Comparison of ENCODE assay signal across 18 cellular contexts in the genomic region with DNA sequence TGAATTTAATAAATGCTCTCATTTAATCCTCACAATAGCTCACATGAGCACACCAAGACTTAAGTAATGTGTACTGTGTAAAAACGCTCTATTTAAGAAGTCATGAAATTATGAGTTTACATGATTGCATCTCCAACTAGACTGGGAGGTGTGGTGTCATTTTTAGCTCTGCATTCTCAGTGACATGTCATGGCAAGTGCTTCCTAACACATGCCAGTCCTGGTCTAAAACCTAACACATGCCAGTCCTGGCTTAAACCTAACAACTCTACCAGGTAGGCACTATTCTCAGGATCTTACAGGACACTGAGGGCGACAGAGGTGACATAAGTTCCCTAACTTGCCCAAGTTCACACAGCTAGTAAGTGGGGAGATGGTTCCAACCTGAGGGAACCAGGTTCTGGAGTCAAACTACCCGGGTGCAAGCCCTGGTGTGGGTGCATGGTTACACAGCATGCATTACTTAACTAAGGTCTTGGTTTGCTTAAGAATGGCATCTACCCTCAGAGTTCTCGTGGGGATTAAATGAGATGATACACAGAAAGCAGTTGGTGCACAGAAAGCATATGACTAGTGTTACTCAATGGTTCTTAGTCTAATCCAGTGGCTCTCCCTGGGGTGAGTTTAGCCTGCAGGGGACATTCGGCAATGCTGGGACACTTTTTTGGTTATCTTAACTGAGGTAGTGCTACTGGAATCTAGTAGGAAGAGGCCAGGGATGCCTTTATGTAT. TPM values are rescaled to one million over a fixed set of nuclear protein-coding genes. Genes with fewer than 3 reads are reported as not detected.
A peak's percentile ranks its signal among the peaks of the same experiment; 100 is the strongest.
DNase-seq lines count a peak whose midpoint lies in the region; ATAC-seq, FAIRE-seq and TF ChIP-seq lines count a peak whose summit lies in the region.
"Had no signal": no experiment of that assay in that cellular context is flagged by ENCODE, and none has a peak within 500 bp of the region (broad histone marks: within the 10 kb centered on the region; RNA-seq: fewer than 3 reads in every experiment).

No MANE protein-coding gene starts in this region.

- H3K4me3 ChIP-seq in HEK293 (ENCODE audit: low read depth, low read length) = no peak overlapping the region
- H3K4me3 ChIP-seq in H1 (ENCODE audit: extremely low read depth in 1 of 4, insufficient read depth in 2 of 4, low read depth in 3 of 4, low read length in 4 of 4) = no peak overlapping the region
- H3K4me3 ChIP-seq: BLaER1 treated with 17β-estradiol and CSF1 and Interleukin-3, amounts not matched to agents 10 nM and 100 nM; GM23248 had no signal

- H3K36me3 Mint-ChIP-seq in activated T-cell treated with anti-CD3 and anti-CD28 coated beads, Interleukin-2, amount 50 U/mL, for 24 hours (ENCODE audit: low read depth) = peaks cover 80% of the 10 kb centered on the region
- H3K36me3 Mint-ChIP-seq in memory B cell = peaks cover 31% of the 10 kb centered on the region

- no peak overlapping the region for H3K18ac ChIP-seq in H1 (ENCODE audit: extremely low read depth, low read length)

- H3K4ac ChIP-seq in H1 (replicated peaks; ENCODE audit: insufficient read length, low read depth, low read length) = no peak overlapping the region

- H2BK20ac ChIP-seq in H1 (ENCODE audit: low read length) = no peak overlapping the region

- no peak overlapping the region for H2BK15ac ChIP-seq in H1 (ENCODE audit: low read length)

- H3K27me3 Mint-ChIP-seq in activated T-cell treated with anti-CD3 and anti-CD28 coated beads, Interleukin-2, amount 50 U/mL, for 24 hours = no peaks in the 10 kb centered on the region
- no peaks in the 10 kb centered on the region for H3K27me3 Mint-ChIP-seq in memory B cell

- no peak overlapping the region for H4K91ac ChIP-seq in H1 (replicated peaks; ENCODE audit: insufficient read length, low read length)

- FAIRE-seq in H1 (lab: Jason Lieb, UNC) = peak; percentile 28

- H3K36me3 ChIP-seq in HEK293 (ENCODE audit: control insufficient read depth in 2 of 2, insufficient read depth in 1 of 2, low read length in 2 of 2) (peaks cover 9 to 46% of the 10 kb centered on the region in 2 experiments), H1 (ENCODE audit: control insufficient read depth in 2 of 4, insufficient read depth in 4 of 4, low read length in 3 of 4) (peaks cover 0 to 25% (median 4%) of the 10 kb centered on the region in 4 experiments; a peak in 6 of 8 replicates)

- WGBS in H1 (ENCODE audit: extremely low coverage in 1 of 2, insufficient coverage in 1 of 2, insufficient read length in 1 of 2, insufficient replicate concordance in 2 of 2, low coverage in 1 of 2, low lambda C conversion rate in 2 of 2, missing lambda C conversion rate in 1 of 2), 2 experiments = 89% methylated on average over 5 of the region's 5 CpGs; no CpG with 5 or more reads in 1 of the 2 experiments

- no peaks in the 10 kb centered on the region for H3K27me3 ChIP-seq in H1 (replicated peaks in 1 of 4; ENCODE audit: control insufficient read depth in 3 of 4, extremely low read depth in 1 of 4, insufficient read depth in 3 of 4, low read length in 3 of 4)
- H3K27me3 ChIP-seq: BLaER1 treated with 17β-estradiol and CSF1 and Interleukin-3, amounts not matched to agents 10 nM and 100 nM had no signal

- H3K4me2 ChIP-seq in H1 (ENCODE audit: insufficient read depth in 1 of 2, low read depth in 2 of 2, low read length in 2 of 2) = no peak overlapping the region
- H3K4me2 ChIP-seq: BLaER1 treated with 17β-estradiol and CSF1 and Interleukin-3, amounts not matched to agents 10 nM and 100 nM had no signal

- no peak overlapping the region for H3K14ac ChIP-seq in H1 (ENCODE audit: insufficient read length)

- H4K5ac ChIP-seq in H1 (ENCODE audit: insufficient read length, low read depth, low read length) = no peak overlapping the region

- TF ChIP-seq EP300 in H1 (IDR thresholded peaks at IDR 0.05; ENCODE audit: borderline replicate concordance in 1 of 2, low read depth in 2 of 2, low read length in 2 of 2) = no peak

- DNase-seq in activated T-cell treated with anti-CD3 and anti-CD28 coated beads, Interleukin-2, amount 50 U/mL, for 24 hours = no peak
- DNase-seq in activated T-cell treated with anti-CD3 and anti-CD28 coated beads, Interleukin-2, amount 50 U/mL, for 48 hours = no peak
- DNase-seq in H1 (ENCODE audit: low read depth in 1 of 2, low spot score in 2 of 2) (no peak), memory B cell (ENCODE audit: low spot score in 2 of 2) (no peak), GDM1 (lab: John Stamatoyannopoulos, UW) (no peak), GM13977 (ENCODE audit: low spot score) (no peak), posterior vena cava (ENCODE audit: low spot score) (no peak)
- DNase-seq: 8988T, EL, GM23248, NCI-H1048, NCI-H2107, NCI-H345, NCI-H69, PC-3 had no signal

- no peak overlapping the region for H2AK5ac ChIP-seq in H1 (ENCODE audit: low read depth, low read length)

- no peak overlapping the region for H3K56ac ChIP-seq in H1 (replicated peaks; ENCODE audit: insufficient read length, low read depth, low read length)

- no peak overlapping the region for H2BK5ac ChIP-seq in H1 (ENCODE audit: low read depth, low read length)

- TF ChIP-seq POLR2A in H1 (IDR thresholded peaks at IDR 0.05; ENCODE audit: control extremely low read depth in 1 of 2, low read depth in 2 of 2, low read length in 2 of 2) = no peak

- CTCF ChIA-PET in HEK293 (lab: Yijun Ruan, JAX) (interaction anchor here (0.6 kb wide), 1 partner anchor 10 kb away, joined by 3 read pairs; no protein-coding TSS in a partner anchor), H1 (lab: Charles Lee; ENCODE audit: partially characterized antibody) (interaction anchor here (0.6 to 2.5 kb wide), 8 partner anchors 11 to 351 kb away, joined by 3 to 16 read pairs (median 3); no protein-coding TSS in a partner anchor)

- H3K27ac Mint-ChIP-seq in activated T-cell treated with anti-CD3 and anti-CD28 coated beads, Interleukin-2, amount 50 U/mL, for 24 hours = peak overlapping the region; percentile 3
- peak overlapping the region; percentile 14 for H3K27ac Mint-ChIP-seq in memory B cell

- no peaks in the 10 kb centered on the region for H3K23me2 ChIP-seq in H1 (ENCODE audit: low read depth, low read length)

- H4K8ac ChIP-seq in H1 (ENCODE audit: extremely low read depth, insufficient read depth, low read length) = no peak overlapping the region

- no peak for ATAC-seq in memory B cell (ENCODE audit: low read depth)
- ATAC-seq: PC-3 had no signal

- no peak overlapping the region for H3K23ac ChIP-seq in H1 (ENCODE audit: insufficient read length)

- no peak overlapping the region for H3K4me3 Mint-ChIP-seq in activated T-cell treated with anti-CD3 and anti-CD28 coated beads, Interleukin-2, amount 50 U/mL, for 24 hours
- H3K4me3 Mint-ChIP-seq in memory B cell = no peak overlapping the region

- TF ChIP-seq RAD21 in H1 (IDR thresholded peaks at IDR 0.05 in 1 of 2, conservative IDR thresholded peaks at IDR 0.05 in 1 of 2; ENCODE audit: low read depth in 2 of 2, low read length in 2 of 2) = no peak

- H3K4me1 Mint-ChIP-seq in activated T-cell treated with anti-CD3 and anti-CD28 coated beads, Interleukin-2, amount 50 U/mL, for 24 hours (ENCODE audit: low read depth) = peaks cover 17% of the 10 kb centered on the region
- no peaks in the 10 kb centered on the region for H3K4me1 Mint-ChIP-seq in memory B cell

- no peak overlapping the region for H2BK120ac ChIP-seq in H1 (replicated peaks; ENCODE audit: low read depth, low read length)

- H3K4me1 ChIP-seq in HEK293 (ENCODE audit: control insufficient read depth, insufficient read depth, low read length) = no peaks in the 10 kb centered on the region
- peaks cover 0 to 4% (median 2%) of the 10 kb centered on the region in 4 experiments; a peak in 2 of 7 replicates for H3K4me1 ChIP-seq in H1 (replicated peaks in 1 of 4; ENCODE audit: control insufficient read depth in 3 of 4, insufficient read depth in 4 of 4, low read length in 3 of 4)

- H2BK12ac ChIP-seq in H1 (ENCODE audit: low read depth, low read length) = no peak overlapping the region

- H3K27ac ChIP-seq in HEK293 (ENCODE audit: extremely low read depth, low read depth, low read length) (no peak overlapping the region), H1 (ENCODE audit: low read depth, low read length) (no peak overlapping the region)
- H3K27ac ChIP-seq: BLaER1 treated with 17β-estradiol and CSF1 and Interleukin-3, amounts not matched to agents 10 nM and 100 nM; GM23248 had no signal

- POLR2A ChIA-PET in HEK293 (lab: Yijun Ruan, JAX) (no interaction called here), H1 (lab: Charles Lee; ENCODE audit: partially characterized antibody) (interaction anchor here (1.3 kb wide), 1 partner anchor 35 kb away, joined by 3 read pairs; no protein-coding TSS in a partner anchor)

- TF ChIP-seq CTCF in HEK293 (tag by site-specific recombination; IDR thresholded peaks at IDR 0.05) (no peak), H1 (IDR thresholded peaks at IDR 0.05; ENCODE audit: control extremely low read depth in 1 of 3, insufficient read depth in 1 of 3, low read depth in 1 of 3, low read length in 3 of 3) (no peak), GM13977 (IDR thresholded peaks at IDR 0.05; ENCODE audit: extremely low read depth, insufficient read depth, missing control alignments) (no peak)

- in situ Hi-C loops in GM13977 (cut with MboI; ENCODE audit: low pct_unique_long_range_greater_than_20kb, low sequenced_read_pairs, unreplicated experiment) = no loop called here

- no peaks in the 10 kb centered on the region for H3K9me3 Mint-ChIP-seq in activated T-cell treated with anti-CD3 and anti-CD28 coated beads, Interleukin-2, amount 50 U/mL, for 24 hours
- no peaks in the 10 kb centered on the region for H3K9me3 Mint-ChIP-seq in memory B cell

- H3K79me2 ChIP-seq in H1 (ENCODE audit: control insufficient read depth in 1 of 2, insufficient read depth in 2 of 2, low read length in 2 of 2) = no peaks in the 10 kb centered on the region

- peaks cover 3% of the 10 kb centered on the region; the same call in 1 of the 2 replicates for H3K79me1 ChIP-seq in H1 (ENCODE audit: low read depth, low read length)

- no peak overlapping the region for H3K9ac ChIP-seq in H1 (replicated peaks in 1 of 4; ENCODE audit: extremely low read depth in 1 of 4, low read depth in 3 of 4, low read length in 3 of 4)
- H3K9ac ChIP-seq: BLaER1 treated with 17β-estradiol and CSF1 and Interleukin-3, amounts not matched to agents 10 nM and 100 nM; GM23248 had no signal

- intact Hi-C loops in posterior vena cava (cut with DNase I) = no loop called here

- H2AFZ ChIP-seq in H1 (ENCODE audit: low read length) = no peak overlapping the region
- H2AFZ ChIP-seq: GM23248 had no signal

- H3K9me3 ChIP-seq in HEK293 (ENCODE audit: control insufficient read depth, insufficient read depth, low read depth, low read length) (no peaks in the 10 kb centered on the region), H1 (ENCODE audit: insufficient read depth in 2 of 2, low read depth in 1 of 2, low read length in 1 of 2) (no peaks in the 10 kb centered on the region; a peak in 1 of 4 replicates)
- H3K9me3 ChIP-seq: BLaER1 treated with 17β-estradiol and CSF1 and Interleukin-3, amounts not matched to agents 10 nM and 100 nM had no signal

- peaks cover 0 to 2% of the 10 kb centered on the region in 2 experiments for H4K20me1 ChIP-seq in H1 (replicated peaks in 1 of 2; ENCODE audit: control insufficient read depth in 1 of 2, insufficient read depth in 2 of 2, low read length in 2 of 2)
- H4K20me1 ChIP-seq: BLaER1 treated with 17β-estradiol and CSF1 and Interleukin-3, amounts not matched to agents 10 nM and 100 nM had no signal

RNA-seq across cellular contexts. Expression of a gene that starts 14.7 kb away (rescaled TPM):
- not detected in 2 replicates for total RNA-seq in H1 (2021; fragmentation: NEBNext Ultra II Directional; extraction: Animal tissue kit (Norgen Biotek cat#: 25700))
- not detected in 2 replicates for polyA plus RNA-seq in H1 (2011; rRNA removed)
- polyA plus RNA-seq in H1 (2011; cell fraction: cytosol; rRNA removed) = not detected
- polyA plus RNA-seq in H1 (2011; cell fraction: nucleus; rRNA removed) = not detected
- 0.46 to 1.2 TPM (median 0.71 TPM) in 4 replicates for polyA plus RNA-seq in H1 (2012, experiment 1 of 2)
- polyA plus RNA-seq in H1 (2012, experiment 2 of 2) = not detected
- polyA plus RNA-seq in H1 (2013, experiment 1 of 2) = not detected
- polyA plus RNA-seq in H1 (2013, experiment 2 of 2) = not detected
- polyA minus RNA-seq in H1 (2011; rRNA and poly(A)+ RNA removed) = 0.24 TPM in 1 of 2 replicates, not detected in the other
- polyA minus RNA-seq in H1 (2011; cell fraction: cytosol; rRNA and poly(A)+ RNA removed) = not detected
- polyA minus RNA-seq in H1 (2011; cell fraction: nucleus; rRNA and poly(A)+ RNA removed) = 0.70 TPM
- not detected for total RNA-seq in posterior vena cava
- total RNA-seq: GM23248, HT-29, PC-3 had no signal
- polyA plus RNA-seq: GM23248 had no signal

RNA-seq across cellular contexts. Expression of a gene that starts 35.8 kb away (rescaled TPM):
- 49.4 and 52.3 TPM in 2 replicates for total RNA-seq in H1 (2021; fragmentation: NEBNext Ultra II Directional; extraction: Animal tissue kit (Norgen Biotek cat#: 25700))
- 17.8 and 28.2 TPM in 2 replicates for polyA plus RNA-seq in H1 (2011; rRNA removed)
- 34.1 TPM for polyA plus RNA-seq in H1 (2011; cell fraction: cytosol; rRNA removed)
- 28.3 TPM for polyA plus RNA-seq in H1 (2011; cell fraction: nucleus; rRNA removed)
- polyA plus RNA-seq in H1 (2012, experiment 1 of 2) = 34.0 to 44.9 TPM (median 38.3 TPM) in 4 replicates
- polyA plus RNA-seq in H1 (2012, experiment 2 of 2) = 12.9 TPM
- polyA plus RNA-seq in H1 (2013, experiment 1 of 2) = 52.4 TPM
- 50.2 TPM for polyA plus RNA-seq in H1 (2013, experiment 2 of 2)
- 38.3 and 46.3 TPM in 2 replicates for polyA minus RNA-seq in H1 (2011; rRNA and poly(A)+ RNA removed)
- 40.7 TPM for polyA minus RNA-seq in H1 (2011; cell fraction: cytosol; rRNA and poly(A)+ RNA removed)
- 111 TPM for polyA minus RNA-seq in H1 (2011; cell fraction: nucleus; rRNA and poly(A)+ RNA removed)
- total RNA-seq in posterior vena cava = 10 to 100 TPM; 18.6 to 19.2 TPM
